28 cellular contexts compared by ENCODE assay signal in genomic region chr5:171162165-171162564, GRCh38.
DNase-seq lines count a peak whose midpoint lies in the region; ATAC-seq, FAIRE-seq and TF ChIP-seq lines count a peak whose summit lies in the region.
"Had no signal": no experiment of that assay in that cellular context is flagged by ENCODE, and none has a peak within 500 bp of the region (broad histone marks: within the 10 kb centered on the region; RNA-seq: fewer than 3 reads in every experiment).

No MANE protein-coding gene starts in this region.

- CTCF ChIA-PET in H1 (lab: Charles Lee; ENCODE audit: partially characterized antibody) (interaction anchor here (0.6 to 2.1 kb wide), 24 partner anchors 10 to 370 kb away, joined by 3 to 10 read pairs (median 4); no protein-coding TSS in a partner anchor), SK-N-SH (lab: Yijun Ruan, JAX) (interaction anchor here (0.7 to 2.4 kb wide), 10 partner anchors 11 to 418 kb away, joined by 3 to 13 read pairs (median 5); no protein-coding TSS in a partner anchor)

- 73% methylated on average over 1 of the region's 1 CpG; no CpG with 5 or more reads in 1 of the 2 experiments for WGBS in H1 (ENCODE audit: extremely low coverage in 1 of 2, insufficient coverage in 1 of 2, insufficient read length in 1 of 2, insufficient replicate concordance in 2 of 2, low coverage in 1 of 2, low lambda C conversion rate in 2 of 2, missing lambda C conversion rate in 1 of 2), 2 experiments
- WGBS in SK-N-SH (ENCODE audit: low lambda C conversion rate), result no CpG with 5 or more reads among the region's 1 CpG

- ATAC-seq in HG02678 (IDR thresholded peaks at IDR 0.05; ENCODE audit: unreplicated experiment), result no peak
- no peak for ATAC-seq in SK-N-SH treated with all-trans-retinoic acid at 6 μM for 48 hours
- ATAC-seq: activated CD4-positive, CD25-positive, alpha-beta regulatory T cell treated with anti-CD3 and anti-CD28 coated beads, Interleukin-2, amount 50 U/mL, for 24 hours; left cardiac atrium had no signal

- no peak for FAIRE-seq in H1 (lab: Jason Lieb, UNC)
- FAIRE-seq: GM12878, RCC 7860 had no signal

- no peak overlapping the region for H3K4ac ChIP-seq in H1 (replicated peaks; ENCODE audit: insufficient read length, low read depth, low read length)

- H4K8ac ChIP-seq in H1 (ENCODE audit: extremely low read depth, insufficient read depth, low read length), result no peak overlapping the region

- no peak overlapping the region for H4K5ac ChIP-seq in H1 (ENCODE audit: insufficient read length, low read depth, low read length)

- H3K23ac ChIP-seq in H1 (ENCODE audit: insufficient read length), result no peak overlapping the region

- peak overlapping the region; percentile 45; the same call in 1 of the 2 replicates for H2BK5ac ChIP-seq in H1 (ENCODE audit: low read depth, low read length)

- no peaks in the 10 kb centered on the region for H3K23me2 ChIP-seq in H1 (ENCODE audit: low read depth, low read length)

- H3K9me3 ChIP-seq in H1 (ENCODE audit: insufficient read depth in 2 of 2, low read depth in 1 of 2, low read length in 1 of 2), result no peaks in the 10 kb centered on the region
- no peaks in the 10 kb centered on the region for H3K9me3 ChIP-seq in SK-N-SH
- H3K9me3 ChIP-seq: adrenal gland, Caco-2, right lobe of liver had no signal

- H2AK5ac ChIP-seq in H1 (ENCODE audit: low read depth, low read length), result no peak overlapping the region

- H4K20me1 ChIP-seq in H1 (replicated peaks in 1 of 2; ENCODE audit: control insufficient read depth in 1 of 2, insufficient read depth in 2 of 2, low read length in 2 of 2) (peaks cover 0 to 1% of the 10 kb centered on the region in 2 experiments), SK-N-SH (ENCODE audit: insufficient read depth) (no peaks in the 10 kb centered on the region)

- no peak overlapping the region for H3K4me3 ChIP-seq in H1 (ENCODE audit: extremely low read depth in 1 of 4, insufficient read depth in 2 of 4, low read depth in 3 of 4, low read length in 4 of 4)
- no peak overlapping the region for H3K4me3 ChIP-seq in SK-N-SH (ENCODE audit: low read depth in 2 of 2, low read length in 1 of 2)
- H3K4me3 ChIP-seq: adrenal gland, GM12878, right lobe of liver had no signal

- TF ChIP-seq RAD21 in H1 (IDR thresholded peaks at IDR 0.05 in 1 of 2, conservative IDR thresholded peaks at IDR 0.05 in 1 of 2; ENCODE audit: low read depth in 2 of 2, low read length in 2 of 2) (no peak), SK-N-SH (IDR thresholded peaks at IDR 0.05; ENCODE audit: low read length) (no peak)

- no peak overlapping the region for H2BK20ac ChIP-seq in H1 (ENCODE audit: low read length)

- H3K79me2 ChIP-seq in H1 (ENCODE audit: control insufficient read depth in 1 of 2, insufficient read depth in 2 of 2, low read length in 2 of 2), result no peaks in the 10 kb centered on the region
- H3K79me2 ChIP-seq in SK-N-SH (ENCODE audit: insufficient read depth), result no peaks in the 10 kb centered on the region

- no peaks in the 10 kb centered on the region for H3F3A ChIP-seq in SK-N-SH (replicated peaks; ENCODE audit: insufficient read depth)

- H3K9me2 ChIP-seq in SK-N-SH, result no peaks in the 10 kb centered on the region

- H2BK15ac ChIP-seq in H1 (ENCODE audit: low read length), result 0 out of 2 replicates have a peak overlapping the region, but pooled peaks have one; percentile 9

- no peaks in the 10 kb centered on the region for H3K79me1 ChIP-seq in H1 (ENCODE audit: low read depth, low read length)

- no peak overlapping the region for H3K4me2 ChIP-seq in H1 (ENCODE audit: insufficient read depth in 1 of 2, low read depth in 2 of 2, low read length in 2 of 2)
- H3K4me2 ChIP-seq in SK-N-SH, result no peak overlapping the region

- DNase-seq in DMS 273 (lab: John Stamatoyannopoulos, UW; ENCODE audit: unreplicated experiment) (peak; percentile 74), DMS 273 treated with DMSO at 0.1 percent for 48 hours (lab: John Stamatoyannopoulos, UW) (no peak), NCI-H446 (lab: John Stamatoyannopoulos, UW) (peak; percentile 50 to 78), H1 (ENCODE audit: low read depth in 1 of 2, low spot score in 2 of 2) (peak in 1 of 2 experiments; percentile 47), SK-N-SH (no peak), glomerular visceral epithelial cell (ENCODE audit: extremely low spot score) (no peak)
- DNase-seq: activated CD4-positive, alpha-beta T cell treated with anti-CD3 and anti-CD28 coated beads, Interleukin-2, amount 50 U/mL, for 48 hours; activated CD8-positive, alpha-beta memory T cell treated with anti-CD3 and anti-CD28 coated beads, Interleukin-2, amount 50 U/mL, for 4 hours; activated naive CD4-positive, alpha-beta T cell treated with anti-CD3 and anti-CD28 coated beads for 36 hours; KG1; left cardiac atrium; mammary epithelial cell; NCI-H1417 treated with DMSO at 0.1 percent for 48 hours; posterior cingulate gyrus; right lobe of liver; SIG-M5; stimulated activated CD4-positive, alpha-beta T cell treated with anti-CD3 and anti-CD28 coated beads, Interleukin-2, amount 100 ng/mL, for 48 hours; T-helper 1 cell had no signal

- H3K14ac ChIP-seq in H1 (ENCODE audit: insufficient read length), result no peak overlapping the region

- H3K27me3 ChIP-seq in H1 (replicated peaks in 1 of 4; ENCODE audit: control insufficient read depth in 3 of 4, extremely low read depth in 1 of 4, insufficient read depth in 3 of 4, low read length in 3 of 4) (no peaks in the 10 kb centered on the region), SK-N-SH (ENCODE audit: insufficient read depth) (no peaks in the 10 kb centered on the region)
- H3K27me3 ChIP-seq: adrenal gland, right lobe of liver had no signal

- H2BK12ac ChIP-seq in H1 (ENCODE audit: low read depth, low read length), result 0 out of 2 replicates have a peak overlapping the region, but pooled peaks have one; percentile 6

- no peak for TF ChIP-seq EP300 in H1 (IDR thresholded peaks at IDR 0.05; ENCODE audit: borderline replicate concordance in 1 of 2, low read depth in 2 of 2, low read length in 2 of 2)
- TF ChIP-seq EP300 in SK-N-SH (IDR thresholded peaks at IDR 0.05; ENCODE audit: borderline replicate concordance in 1 of 2, low read depth in 1 of 2, low read length in 1 of 2), result no peak

- TF ChIP-seq POLR2A in H1 (IDR thresholded peaks at IDR 0.05; ENCODE audit: control extremely low read depth in 1 of 2, low read depth in 2 of 2, low read length in 2 of 2), result no peak

- H2AFZ ChIP-seq in H1 (ENCODE audit: low read length), result no peak overlapping the region
- no peak overlapping the region for H2AFZ ChIP-seq in SK-N-SH (ENCODE audit: low read depth)

- POLR2A ChIA-PET in H1 (lab: Charles Lee; ENCODE audit: partially characterized antibody), result no interaction called here
- POLR2A ChIA-PET in SK-N-SH (lab: Yijun Ruan, JAX), result no interaction called here

- H2BK120ac ChIP-seq in H1 (replicated peaks; ENCODE audit: low read depth, low read length), result no peak overlapping the region

- H3K4me1 ChIP-seq in H1 (replicated peaks in 1 of 4; ENCODE audit: control insufficient read depth in 3 of 4, insufficient read depth in 4 of 4, low read length in 3 of 4) (peaks cover 0 to 5% (median 0%) of the 10 kb centered on the region in 4 experiments; a peak in 1 of 7 replicates), SK-N-SH (ENCODE audit: control insufficient read depth in 1 of 2, insufficient read depth in 2 of 2, low read depth in 1 of 2, low read length in 1 of 2) (peaks cover 0 to 24% of the 10 kb centered on the region in 2 experiments; a peak in 2 of 4 replicates)
- H3K4me1 ChIP-seq: adrenal gland, Caco-2, right lobe of liver had no signal

- H3K27ac ChIP-seq in H1 (ENCODE audit: low read depth, low read length) (no peak overlapping the region), SK-N-SH (ENCODE audit: low read depth in 2 of 2, low read length in 1 of 2) (no peak overlapping the region)
- H3K27ac ChIP-seq: 22Rv1, adrenal gland, C4-2B, epithelial cell of prostate, right lobe of liver had no signal

- H4K91ac ChIP-seq in H1 (replicated peaks; ENCODE audit: insufficient read length, low read length), result no peak overlapping the region

- H3K9ac ChIP-seq in H1 (replicated peaks in 1 of 4; ENCODE audit: extremely low read depth in 1 of 4, low read depth in 3 of 4, low read length in 3 of 4) (no peak overlapping the region), SK-N-SH (no peak overlapping the region)

- no peak overlapping the region for H3K56ac ChIP-seq in H1 (replicated peaks; ENCODE audit: insufficient read length, low read depth, low read length)

- no peaks in the 10 kb centered on the region for H3K36me3 ChIP-seq in H1 (ENCODE audit: control insufficient read depth in 2 of 4, insufficient read depth in 4 of 4, low read length in 3 of 4)
- no peaks in the 10 kb centered on the region for H3K36me3 ChIP-seq in SK-N-SH (replicated peaks in 1 of 2; ENCODE audit: control insufficient read depth in 1 of 2, insufficient read depth in 2 of 2, low read length in 1 of 2)
- H3K36me3 ChIP-seq: adrenal gland, right lobe of liver had no signal

- no peak for TF ChIP-seq CTCF in H1 (IDR thresholded peaks at IDR 0.05; ENCODE audit: control extremely low read depth in 1 of 3, insufficient read depth in 1 of 3, low read depth in 1 of 3, low read length in 3 of 3)
- TF ChIP-seq CTCF in SK-N-SH (IDR thresholded peaks at IDR 0.05), result no peak

- peak overlapping the region; percentile 24; the same call in 1 of the 2 replicates for H3K18ac ChIP-seq in H1 (ENCODE audit: extremely low read depth, low read length)

TF ChIP-seq in H1, 55 proteins besides CTCF, POLR2A, EP300 and RAD21 (continues in another document):
- no peak for TF ChIP-seq E2F6 (IDR thresholded peaks at IDR 0.05)

TF ChIP-seq in SK-N-SH, 30 proteins besides CTCF, POLR2A, EP300 and RAD21 (continues in another document):
- no peak for TF ChIP-seq SMC3 (IDR thresholded peaks at IDR 0.05; ENCODE audit: low read depth, low read length)
- TF ChIP-seq CHD2 (IDR thresholded peaks at IDR 0.05; ENCODE audit: low read length, partially characterized antibody), result no peak
- no peak for TF ChIP-seq MEF2A (IDR thresholded peaks at IDR 0.05; ENCODE audit: borderline replicate concordance, low read depth)
- no peak for TF ChIP-seq RXRA (IDR thresholded peaks at IDR 0.05; ENCODE audit: borderline replicate concordance, low read depth)
- TF ChIP-seq ELF1 (IDR thresholded peaks at IDR 0.05), result no peak

TF ChIP-seq in SK-N-SH treated with all-trans-retinoic acid at 6 μM for 48 hours, 23 proteins besides CTCF, POLR2A, EP300 and RAD21 (continues in another document):
- TF ChIP-seq ZFP30 (CRISPR knock-in tag; IDR thresholded peaks at IDR 0.05), result no peak
- no peak for TF ChIP-seq CSDC2 (CRISPR knock-in tag; IDR thresholded peaks at IDR 0.05)
- no peak for TF ChIP-seq ZNF565 (CRISPR knock-in tag; conservative IDR thresholded peaks at IDR 0.05; ENCODE audit: low read depth)

Comparison
In these comparisons a context has a peak if more than half of its experiments do, and no peak if none do; other contexts are left out.
1. DNase-seq: peak in DMS 273 (single experiment) and NCI-H446 (2 of 2); none in DMS 273 treated with DMSO at 0.1 percent for 48 hours (single experiment), SK-N-SH (single experiment) and glomerular visceral epithelial cell (single experiment).